ENCODE assay signal across 15 cellular contexts in the genomic region with DNA sequence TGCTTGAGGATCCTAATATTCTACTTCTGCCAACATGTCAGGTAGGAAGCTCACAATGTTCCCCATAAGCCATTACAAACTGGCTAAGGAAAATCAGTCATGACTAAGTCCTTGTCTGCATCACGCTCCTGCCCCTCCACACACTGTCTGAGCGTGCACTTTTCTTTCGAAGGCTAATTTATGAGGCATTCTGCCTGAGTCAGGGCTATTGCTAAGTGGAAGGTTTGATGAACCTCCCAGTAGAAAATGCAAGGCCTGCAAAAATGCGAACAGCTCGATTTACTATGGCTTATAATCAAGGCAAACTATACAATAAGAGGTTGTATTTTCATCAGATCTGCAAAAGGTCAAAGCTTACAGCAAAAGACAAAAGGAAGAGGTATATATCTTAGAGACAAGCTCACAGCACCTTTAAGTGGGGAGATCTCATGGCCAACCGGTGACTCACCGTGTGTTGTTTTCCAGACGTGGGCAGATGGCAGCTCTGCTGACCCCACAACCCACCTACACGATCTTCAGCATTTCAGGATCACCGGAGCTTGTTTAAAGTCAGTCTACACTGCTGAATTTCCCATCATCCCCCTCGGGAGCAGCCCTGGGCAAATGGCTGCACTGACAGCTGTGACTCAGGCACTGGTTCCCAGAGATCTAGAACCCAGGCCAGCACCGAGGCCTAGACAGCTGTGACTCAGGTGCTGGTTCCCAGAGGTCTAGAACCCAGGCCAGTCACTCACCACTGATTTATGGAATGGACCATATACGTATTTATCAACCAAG. TPM values are rescaled to one million over a fixed set of nuclear protein-coding genes. Genes with fewer than 3 reads are reported as not detected.
DNase-seq lines count a peak whose midpoint lies in the region; ATAC-seq, FAIRE-seq and TF ChIP-seq lines count a peak whose summit lies in the region.
"Had no signal": no experiment of that assay in that cellular context is flagged by ENCODE, and none has a peak within 500 bp of the region (broad histone marks: within the 10 kb centered on the region; RNA-seq: fewer than 3 reads in every experiment).

No MANE protein-coding gene starts in this region.

- H3K27ac ChIP-seq in IMR-90 (ENCODE audit: insufficient read depth, low read length) (no peak overlapping the region), endodermal cell (ENCODE audit: low read depth, low read length) (no peak overlapping the region)
- H3K27ac ChIP-seq: right lobe of liver had no signal

- no peak overlapping the region for H2BK20ac ChIP-seq in IMR-90 (ENCODE audit: low read depth, low read length)

- H3K79me1 ChIP-seq in IMR-90 (ENCODE audit: low read depth in 1 of 2, low read length in 2 of 2): peaks cover 10 to 74% of the 10 kb centered on the region in 2 experiments

- H4K91ac ChIP-seq in IMR-90 (ENCODE audit: insufficient read depth, low read depth, low read length): no peak overlapping the region

- peaks cover 8% of the 10 kb centered on the region for H3K4me1 ChIP-seq in IMR-90 (ENCODE audit: control insufficient read depth, insufficient read depth, low read length)
- no peaks in the 10 kb centered on the region for H3K4me1 ChIP-seq in endodermal cell (ENCODE audit: control insufficient read depth, insufficient read depth, low read length)
- H3K4me1 ChIP-seq: right lobe of liver had no signal

- peak overlapping the region; percentile 38 for H2AFZ ChIP-seq in IMR-90 (replicated peaks; ENCODE audit: low read length, poor library complexity)

- DNase-seq in Ammon's horn (ENCODE audit: low spot score) (peak; percentile 3), IMR-90 (peak; percentile 88), bronchial epithelial cell (ENCODE audit: low read depth) (peak; percentile 70), myocyte (ENCODE audit: low read depth) (peak; percentile 31), endodermal cell (no peak), HuH-7 (ENCODE audit: low spot score) (no peak), NK-92 (lab: John Stamatoyannopoulos, UW; ENCODE audit: unreplicated experiment) (no peak)
- no peak for DNase-seq in activated CD4-positive, alpha-beta T cell treated with anti-CD3 and anti-CD28 coated beads, Interleukin-2, amount 10 ng/mL, durations not matched to agents 7 days and 5 days
- DNase-seq: activated CD4-positive, alpha-beta T cell treated with anti-CD3 and anti-CD28 coated beads for 4 hours; DMS79; H9; NCI-H146 had no signal

- FAIRE-seq in bronchial epithelial cell (lab: Jason Lieb, UNC): no peak

- 11% methylated on average over 4 of the region's 13 CpGs; no CpG with 5 or more reads in 1 of the 2 experiments for WGBS in IMR-90 (ENCODE audit: extremely low coverage in 2 of 2, insufficient read length in 1 of 2), 2 experiments
- 93 to 98% methylated on average over 12 to 13 of the region's 13 CpGs for WGBS in endodermal cell (ENCODE audit: insufficient coverage in 1 of 2, insufficient read length in 1 of 2), 2 experiments

- no peak overlapping the region for H2BK15ac ChIP-seq in IMR-90 (ENCODE audit: low read depth, low read length)

- TF ChIP-seq CTCF in IMR-90 (conservative IDR thresholded peaks at IDR 0.05; ENCODE audit: low read depth, low read length) (no peak), bronchial epithelial cell (IDR thresholded peaks at IDR 0.05; ENCODE audit: insufficient read depth, low read length, severe bottlenecking) (no peak), endodermal cell (conservative IDR thresholded peaks at IDR 0.05) (no peak)

- peaks cover 38% of the 10 kb centered on the region for H3K36me3 Mint-ChIP-seq in endodermal cell (ENCODE audit: low read depth)
- peaks cover 6% of the 10 kb centered on the region for H3K36me3 Mint-ChIP-seq in activated CD4-positive, alpha-beta T cell treated with anti-CD3 and anti-CD28 coated beads, Interleukin-2, amount 10 ng/mL, durations not matched to agents 7 days and 5 days (ENCODE audit: low read depth)

- no peak overlapping the region for H2BK120ac ChIP-seq in IMR-90 (ENCODE audit: low read depth, low read length)

- H3K4me2 ChIP-seq in IMR-90 (ENCODE audit: low read depth, low read length): no peak overlapping the region; the same call in 1 of the 2 replicates

- intact Hi-C loops in IMR-90 (cut with micrococcal nuclease): loop anchor here (2.0 kb wide), 1 partner anchor 206 kb away; no protein-coding TSS in a partner anchor

- H3K9me3 ChIP-seq in IMR-90 (ENCODE audit: control insufficient read depth, insufficient read depth, low read length) (no peaks in the 10 kb centered on the region), endodermal cell (ENCODE audit: control insufficient read depth, low read length) (peaks cover 9% of the 10 kb centered on the region)
- H3K9me3 ChIP-seq: right lobe of liver had no signal

- H3K4ac ChIP-seq in IMR-90 (ENCODE audit: low read depth, low read length): peak overlapping the region; percentile 5; the same call in 1 of the 2 replicates

- peak overlapping the region; percentile 65 for H2AK9ac ChIP-seq in IMR-90 (replicated peaks; ENCODE audit: low read depth, low read length, poor library complexity)

- no peak overlapping the region for H3K27ac Mint-ChIP-seq in endodermal cell
- H3K27ac Mint-ChIP-seq in activated CD4-positive, alpha-beta T cell treated with anti-CD3 and anti-CD28 coated beads, Interleukin-2, amount 10 ng/mL, durations not matched to agents 7 days and 5 days: no peak overlapping the region

- H3K4me3 Mint-ChIP-seq in endodermal cell: no peak overlapping the region
- H3K4me3 Mint-ChIP-seq in activated CD4-positive, alpha-beta T cell treated with anti-CD3 and anti-CD28 coated beads, Interleukin-2, amount 10 ng/mL, durations not matched to agents 7 days and 5 days: no peak overlapping the region
- H3K4me3 Mint-ChIP-seq: H9 had no signal

- peak overlapping the region; percentile 62 for H2BK5ac ChIP-seq in IMR-90 (ENCODE audit: low read depth, low read length, poor library complexity, severe bottlenecking)

- TSS peak; percentile 24 for BruUV-seq in IMR-90 (replicated peaks; lab: Mats Ljungman, UMichigan)

- no peak overlapping the region for H3K18ac ChIP-seq in IMR-90 (ENCODE audit: low read depth, low read length)

- CTCF ChIA-PET in IMR-90 (lab: Yijun Ruan, JAX): interaction anchor here (0.8 kb wide), 1 partner anchor 11 kb away, joined by 3 read pairs; no protein-coding TSS in a partner anchor
- CTCF ChIA-PET in activated CD4-positive, alpha-beta T cell treated with anti-CD3 and anti-CD28 coated beads, Interleukin-2, amount 10 ng/mL, durations not matched to agents 7 days and 5 days (lab: Charles Lee): interaction anchor here (0.6 to 2.1 kb wide), 6 partner anchors 11 to 36 kb away, joined by 3 to 5 read pairs (median 3); no protein-coding TSS in a partner anchor

- peak overlapping the region; percentile 43; the same call in 1 of the 2 replicates for H3K14ac ChIP-seq in IMR-90 (replicated peaks; ENCODE audit: low read depth, low read length)

- TF ChIP-seq POLR2A in IMR-90 (IDR thresholded peaks at IDR 0.05; ENCODE audit: low read depth, low read length): no peak

- no peak overlapping the region for H2AK5ac ChIP-seq in IMR-90 (ENCODE audit: low read depth, low read length)

- no peak overlapping the region for H4K5ac ChIP-seq in IMR-90 (ENCODE audit: low read depth, low read length)

- H4K20me1 ChIP-seq in IMR-90 (ENCODE audit: insufficient read depth, low read length): peaks cover 22% of the 10 kb centered on the region

- in situ Hi-C loops in IMR-90 (cut with MboI; ENCODE audit: low sequenced_read_pairs): loop anchor here (25.0 kb wide), 1 partner anchor 516 kb away; the partner anchor contains the start of genes NECAB2 and OSGIN1

- peaks cover 10% of the 10 kb centered on the region for H3K9me1 ChIP-seq in IMR-90 (ENCODE audit: insufficient read depth, low read length)

- POLR2A ChIA-PET in IMR-90 (lab: Charles Lee; ENCODE audit: unreplicated experiment): interaction anchor here (0.6 kb wide), 1 partner anchor 155 kb away, joined by 3 read pairs; no protein-coding TSS in a partner anchor
- POLR2A ChIA-PET in activated CD4-positive, alpha-beta T cell treated with anti-CD3 and anti-CD28 coated beads, Interleukin-2, amount 10 ng/mL, durations not matched to agents 7 days and 5 days (lab: Charles Lee): no interaction called here

- H3K36me3 ChIP-seq in IMR-90 (ENCODE audit: control insufficient read depth, insufficient read depth, low read length): peaks cover 32% of the 10 kb centered on the region
- H3K36me3 ChIP-seq in bronchial epithelial cell (ENCODE audit: control insufficient read depth, insufficient read depth, low read length): peaks cover 21% of the 10 kb centered on the region
- H3K36me3 ChIP-seq in endodermal cell (ENCODE audit: control insufficient read depth, insufficient read depth, low read length): peaks cover 4% of the 10 kb centered on the region
- H3K36me3 ChIP-seq: right lobe of liver had no signal

- dilution Hi-C loops in IMR-90 (cut with HindIII; ENCODE audit: low sequenced_read_pairs, unreplicated experiment): no loop called here

- TF ChIP-seq RAD21 in IMR-90 (IDR thresholded peaks at IDR 0.05; ENCODE audit: low read length): no peak

- no peaks in the 10 kb centered on the region for H3K27me3 ChIP-seq in IMR-90 (ENCODE audit: control insufficient read depth, insufficient read depth, low read length)
- H3K27me3 ChIP-seq in bronchial epithelial cell (ENCODE audit: control insufficient read depth, insufficient read depth, low read length): no peaks in the 10 kb centered on the region
- H3K27me3 ChIP-seq in endodermal cell (ENCODE audit: control insufficient read depth, insufficient read depth, low read length, poor library complexity, severe bottlenecking): no peaks in the 10 kb centered on the region
- H3K27me3 ChIP-seq: right lobe of liver had no signal

- H3K4me3 ChIP-seq in IMR-90 (ENCODE audit: insufficient read depth, low read depth, low read length) (no peak overlapping the region), bronchial epithelial cell (ENCODE audit: low read depth, low read length) (no peak overlapping the region), endodermal cell (ENCODE audit: low read length) (no peak overlapping the region)
- H3K4me3 ChIP-seq: lung, right lobe of liver had no signal

- no peaks in the 10 kb centered on the region for H3K27me3 Mint-ChIP-seq in endodermal cell (ENCODE audit: insufficient read depth)
- H3K27me3 Mint-ChIP-seq in activated CD4-positive, alpha-beta T cell treated with anti-CD3 and anti-CD28 coated beads, Interleukin-2, amount 10 ng/mL, durations not matched to agents 7 days and 5 days: no peaks in the 10 kb centered on the region

- no peak overlapping the region for H3K23ac ChIP-seq in IMR-90 (ENCODE audit: low read depth, low read length)

- peak; percentile 73 for ATAC-seq in IMR-90 (ENCODE audit: low read depth)
- ATAC-seq: right lobe of liver, Right ventricle myocardium inferior had no signal

- H3K56ac ChIP-seq in IMR-90 (ENCODE audit: extremely low read depth, insufficient read depth, low read length): no peak overlapping the region

- H3K4me1 Mint-ChIP-seq in endodermal cell: no peaks in the 10 kb centered on the region
- H3K4me1 Mint-ChIP-seq in activated CD4-positive, alpha-beta T cell treated with anti-CD3 and anti-CD28 coated beads, Interleukin-2, amount 10 ng/mL, durations not matched to agents 7 days and 5 days: peaks cover 5% of the 10 kb centered on the region
- H3K4me1 Mint-ChIP-seq: H9 had no signal

- H4K8ac ChIP-seq in IMR-90 (ENCODE audit: low read depth in 2 of 2, low read length in 2 of 2): peak overlapping the region in 1 of 2 experiments; percentile 52; a peak in 2 of 4 replicates

- peaks cover 17% of the 10 kb centered on the region for H3K9me3 Mint-ChIP-seq in endodermal cell
- H3K9me3 Mint-ChIP-seq in activated CD4-positive, alpha-beta T cell treated with anti-CD3 and anti-CD28 coated beads, Interleukin-2, amount 10 ng/mL, durations not matched to agents 7 days and 5 days: peaks cover 2% of the 10 kb centered on the region

- H3K9ac ChIP-seq in IMR-90 (ENCODE audit: low read depth, low read length) (no peak overlapping the region), endodermal cell (ENCODE audit: extremely low read depth, low read length, poor library complexity, severe bottlenecking) (no peak overlapping the region)

RNA-seq across cellular contexts. Expression of gene MEAK7, which starts 26.1 kb away (rescaled TPM):
- total RNA-seq in IMR-90 (2012; rRNA removed): 27.4 and 27.8 TPM in 2 replicates
- polyA plus RNA-seq in IMR-90 (2012; rRNA removed): 36.0 and 39.0 TPM in 2 replicates
- 25.1 and 29.9 TPM in 2 replicates for polyA plus RNA-seq in IMR-90 (2012; cell fraction: cytosol; rRNA removed)
- 31.0 and 35.1 TPM in 2 replicates for polyA plus RNA-seq in IMR-90 (2012; cell fraction: nucleus; rRNA removed; ENCODE audit: low replicate concordance)
- 36.7 and 47.9 TPM in 2 replicates for total RNA-seq in bronchial epithelial cell
- total RNA-seq in myocyte: 7.4 and 7.8 TPM in 2 replicates
- 16.3 TPM for polyA plus RNA-seq in myocyte (2012)
- total RNA-seq in endodermal cell: 10 to 100 TPM; 30.3 to 34.9 TPM
- polyA plus RNA-seq in endodermal cell (2013, experiment 1 of 2): 16.1 TPM
- polyA plus RNA-seq in endodermal cell (2013, experiment 2 of 2): 12.1 TPM
- total RNA-seq in activated CD4-positive, alpha-beta T cell treated with anti-CD3 and anti-CD28 coated beads, Interleukin-2, amount 10 ng/mL, durations not matched to agents 7 days and 5 days: 1 to 10 TPM; 8.8 to 10.0 TPM

Comparison
In these comparisons a context has a peak if more than half of its experiments do, and no peak if none do; other contexts are left out.
1. DNase-seq: peak in Ammon's horn (single experiment), IMR-90 (single experiment), bronchial epithelial cell (single experiment) and myocyte (single experiment); none in endodermal cell (single experiment), HuH-7 (single experiment), NK-92 (single experiment) and activated CD4-positive, alpha-beta T cell treated with anti-CD3 and anti-CD28 coated beads, Interleukin-2, amount 10 ng/mL, durations not matched to agents 7 days and 5 days (single experiment).